ENCODE assay signal across 1 cellular context in the genomic region with DNA sequence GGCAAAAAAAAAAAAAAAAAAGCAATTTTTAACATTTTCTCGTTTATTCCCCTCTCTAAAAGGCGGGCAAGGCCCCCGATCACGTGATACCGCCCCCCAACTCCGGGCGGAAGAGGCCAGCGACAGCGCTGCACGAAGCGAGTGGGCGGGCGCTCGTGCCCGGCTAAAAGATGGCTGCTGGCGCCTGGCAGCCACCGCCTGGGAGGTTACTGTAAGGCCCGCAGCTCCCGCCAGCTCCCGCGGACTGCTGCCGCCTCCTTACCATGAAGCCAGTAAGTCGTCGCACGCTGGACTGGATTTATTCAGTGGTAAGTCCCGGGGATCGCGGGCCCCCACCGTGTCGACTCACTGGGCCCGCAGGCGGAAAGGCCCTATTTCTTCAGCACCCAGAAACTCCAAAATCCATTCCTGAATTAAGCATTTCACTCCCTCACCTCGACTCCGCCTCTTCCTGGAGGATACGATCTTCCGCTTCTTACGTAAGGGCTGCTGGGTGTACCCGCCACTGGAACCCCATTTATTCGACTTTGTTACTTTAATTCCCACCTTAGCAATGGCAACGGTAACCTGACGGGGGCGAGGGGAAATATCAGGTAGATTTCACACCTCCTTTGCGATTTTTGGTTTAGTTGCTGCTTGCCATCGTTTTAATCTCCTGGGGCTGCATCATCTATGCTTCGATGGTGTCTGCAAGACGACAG.
A peak's percentile ranks its signal among the peaks of the same experiment; 100 is the strongest.
TF ChIP-seq lines count a peak whose summit lies in the region.

A gene with protein sequence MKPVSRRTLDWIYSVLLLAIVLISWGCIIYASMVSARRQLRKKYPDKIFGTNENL (plus strand): TSS at position 156 of the 701 bp plus-strand sequence. CDS start 108 bp downstream, at position 264.
A gene (minus strand): TSS at position 415 of the 701 bp plus-strand sequence. CDS start 150 bp downstream, at position 265.

TF ChIP-seq in HepG2, 621 proteins besides CTCF, POLR2A, EP300 and RAD21 (continued from another document and continues in another):
- TF ChIP-seq, protein P1, sequence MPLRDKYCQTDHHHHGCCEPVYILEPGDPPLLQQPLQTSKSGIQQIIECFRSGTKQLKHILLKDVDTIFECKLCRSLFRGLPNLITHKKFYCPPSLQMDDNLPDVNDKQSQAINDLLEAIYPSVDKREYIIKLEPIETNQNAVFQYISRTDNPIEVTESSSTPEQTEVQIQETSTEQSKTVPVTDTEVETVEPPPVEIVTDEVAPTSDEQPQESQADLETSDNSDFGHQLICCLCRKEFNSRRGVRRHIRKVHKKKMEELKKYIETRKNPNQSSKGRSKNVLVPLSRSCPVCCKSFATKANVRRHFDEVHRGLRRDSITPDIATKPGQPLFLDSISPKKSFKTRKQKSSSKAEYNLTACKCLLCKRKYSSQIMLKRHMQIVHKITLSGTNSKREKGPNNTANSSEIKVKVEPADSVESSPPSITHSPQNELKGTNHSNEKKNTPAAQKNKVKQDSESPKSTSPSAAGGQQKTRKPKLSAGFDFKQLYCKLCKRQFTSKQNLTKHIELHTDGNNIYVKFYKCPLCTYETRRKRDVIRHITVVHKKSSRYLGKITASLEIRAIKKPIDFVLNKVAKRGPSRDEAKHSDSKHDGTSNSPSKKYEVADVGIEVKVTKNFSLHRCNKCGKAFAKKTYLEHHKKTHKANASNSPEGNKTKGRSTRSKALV (CRISPR knock-in tag; IDR thresholded peaks at IDR 0.05) = no peak
- TF ChIP-seq RBFOX2 (IDR thresholded peaks at IDR 0.05; ENCODE audit: low read depth, low read length) (peak; percentile 94), HOXA9 (CRISPR knock-in tag; IDR thresholded peaks at IDR 0.05; ENCODE audit: borderline replicate concordance) (no peak), ZNF260 (CRISPR knock-in tag; IDR thresholded peaks at IDR 0.05; ENCODE audit: borderline replicate concordance, low read depth) (no peak), SRSF9 (IDR thresholded peaks at IDR 0.05; ENCODE audit: borderline replicate concordance, insufficient read depth, low read depth, low read length, poor library complexity, severe bottlenecking) (no peak), ZFP36L1 (CRISPR knock-in tag; IDR thresholded peaks at IDR 0.05) (no peak), PHF8 (CRISPR knock-in tag; IDR thresholded peaks at IDR 0.05) (peak; percentile 96), ZNF569 (CRISPR knock-in tag; IDR thresholded peaks at IDR 0.05; ENCODE audit: borderline replicate concordance) (no peak), ZNF850 (CRISPR knock-in tag; conservative IDR thresholded peaks at IDR 0.05) (no peak), ZBTB7A (CRISPR knock-in tag; IDR thresholded peaks at IDR 0.05) (no peak), GATAD2A (CRISPR knock-in tag; IDR thresholded peaks at IDR 0.05) (peak; percentile 35), ZNF766 (CRISPR knock-in tag; IDR thresholded peaks at IDR 0.05; ENCODE audit: borderline replicate concordance) (no peak), ZNF615 (CRISPR knock-in tag; IDR thresholded peaks at IDR 0.05; ENCODE audit: borderline replicate concordance) (no peak), ZBTB20 (CRISPR knock-in tag; IDR thresholded peaks at IDR 0.05; ENCODE audit: borderline replicate concordance, low read depth) (peak; percentile 94), ZNF577 (CRISPR knock-in tag; IDR thresholded peaks at IDR 0.05; ENCODE audit: borderline replicate concordance, low read depth) (no peak), ZNF543 (CRISPR knock-in tag; IDR thresholded peaks at IDR 0.05) (peak; percentile 79; the same call in 1 of the 2 replicates), KDM5A (IDR thresholded peaks at IDR 0.05; ENCODE audit: borderline replicate concordance, low read length) (peak; percentile 65; the same call in 1 of the 2 replicates), FOXP1 (IDR thresholded peaks at IDR 0.05) (no peak), FOXP1 (CRISPR knock-in tag; IDR thresholded peaks at IDR 0.05) (no peak), SNAI1 (CRISPR knock-in tag; IDR thresholded peaks at IDR 0.05; ENCODE audit: borderline replicate concordance) (peak; percentile 58; the same call in 1 of the 2 replicates), MEIS1 (CRISPR knock-in tag; IDR thresholded peaks at IDR 0.05; ENCODE audit: borderline replicate concordance) (peak; percentile 64; the same call in 1 of the 2 replicates), ARHGAP35 (CRISPR knock-in tag; IDR thresholded peaks at IDR 0.05; ENCODE audit: borderline replicate concordance) (peak; percentile 51; the same call in 1 of the 2 replicates), SP2 (CRISPR knock-in tag; IDR thresholded peaks at IDR 0.05) (peak; percentile 52), ZFP36 (IDR thresholded peaks at IDR 0.05; ENCODE audit: borderline replicate concordance, low read depth, low read length, partially characterized antibody) (no peak), ZNF839 (CRISPR knock-in tag; IDR thresholded peaks at IDR 0.05; ENCODE audit: borderline replicate concordance) (no peak), NCOA1 (CRISPR knock-in tag; IDR thresholded peaks at IDR 0.05) (no peak), ZNF598 (CRISPR knock-in tag; IDR thresholded peaks at IDR 0.05; ENCODE audit: borderline replicate concordance) (0 out of 2 replicates have a peak, but pooled peaks have one; percentile 35), NFE2L2 (IDR thresholded peaks at IDR 0.05; ENCODE audit: low read length) (no peak), MAF1 (CRISPR knock-in tag; IDR thresholded peaks at IDR 0.05; ENCODE audit: borderline replicate concordance) (no peak), ZNF841 (CRISPR knock-in tag; IDR thresholded peaks at IDR 0.05; ENCODE audit: borderline replicate concordance) (no peak), MXD4 (CRISPR knock-in tag; IDR thresholded peaks at IDR 0.05) (peak; percentile 65; the same call in 1 of the 2 replicates), MXI1 (IDR thresholded peaks at IDR 0.05; ENCODE audit: borderline replicate concordance, low read depth, low read length) (peak; percentile 81; the same call in 1 of the 3 replicates), ZNF720 (CRISPR knock-in tag; IDR thresholded peaks at IDR 0.05) (no peak), XBP1 (CRISPR knock-in tag; IDR thresholded peaks at IDR 0.05) (no peak), RFX5 (IDR thresholded peaks at IDR 0.05; ENCODE audit: low read depth, low read length) (no peak), ARNT2 (CRISPR knock-in tag; IDR thresholded peaks at IDR 0.05; ENCODE audit: low read depth) (peak; percentile 63; the same call in 1 of the 2 replicates), TOE1 (CRISPR knock-in tag; IDR thresholded peaks at IDR 0.05) (no peak), TBP (CRISPR knock-in tag; IDR thresholded peaks at IDR 0.05) (no peak), NFKBIZ (CRISPR knock-in tag; IDR thresholded peaks at IDR 0.05) (peak; percentile 88), ZNF776 (CRISPR knock-in tag; IDR thresholded peaks at IDR 0.05) (no peak), ZNF180 (CRISPR knock-in tag; IDR thresholded peaks at IDR 0.05; ENCODE audit: borderline replicate concordance, low read depth) (no peak), FOXO1 (CRISPR knock-in tag; IDR thresholded peaks at IDR 0.05) (0 out of 2 replicates have a peak, but pooled peaks have one; percentile 17), ZKSCAN8 (CRISPR knock-in tag; IDR thresholded peaks at IDR 0.05; ENCODE audit: borderline replicate concordance) (peak; percentile 63; the same call in 1 of the 2 replicates), ZNF572 (CRISPR knock-in tag; IDR thresholded peaks at IDR 0.05) (no peak)
- TF ChIP-seq, protein P2, sequence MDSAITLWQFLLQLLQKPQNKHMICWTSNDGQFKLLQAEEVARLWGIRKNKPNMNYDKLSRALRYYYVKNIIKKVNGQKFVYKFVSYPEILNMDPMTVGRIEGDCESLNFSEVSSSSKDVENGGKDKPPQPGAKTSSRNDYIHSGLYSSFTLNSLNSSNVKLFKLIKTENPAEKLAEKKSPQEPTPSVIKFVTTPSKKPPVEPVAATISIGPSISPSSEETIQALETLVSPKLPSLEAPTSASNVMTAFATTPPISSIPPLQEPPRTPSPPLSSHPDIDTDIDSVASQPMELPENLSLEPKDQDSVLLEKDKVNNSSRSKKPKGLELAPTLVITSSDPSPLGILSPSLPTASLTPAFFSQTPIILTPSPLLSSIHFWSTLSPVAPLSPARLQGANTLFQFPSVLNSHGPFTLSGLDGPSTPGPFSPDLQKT (CRISPR knock-in tag; IDR thresholded peaks at IDR 0.05; ENCODE audit: borderline replicate concordance) = no peak
- TF ChIP-seq, protein P3, sequence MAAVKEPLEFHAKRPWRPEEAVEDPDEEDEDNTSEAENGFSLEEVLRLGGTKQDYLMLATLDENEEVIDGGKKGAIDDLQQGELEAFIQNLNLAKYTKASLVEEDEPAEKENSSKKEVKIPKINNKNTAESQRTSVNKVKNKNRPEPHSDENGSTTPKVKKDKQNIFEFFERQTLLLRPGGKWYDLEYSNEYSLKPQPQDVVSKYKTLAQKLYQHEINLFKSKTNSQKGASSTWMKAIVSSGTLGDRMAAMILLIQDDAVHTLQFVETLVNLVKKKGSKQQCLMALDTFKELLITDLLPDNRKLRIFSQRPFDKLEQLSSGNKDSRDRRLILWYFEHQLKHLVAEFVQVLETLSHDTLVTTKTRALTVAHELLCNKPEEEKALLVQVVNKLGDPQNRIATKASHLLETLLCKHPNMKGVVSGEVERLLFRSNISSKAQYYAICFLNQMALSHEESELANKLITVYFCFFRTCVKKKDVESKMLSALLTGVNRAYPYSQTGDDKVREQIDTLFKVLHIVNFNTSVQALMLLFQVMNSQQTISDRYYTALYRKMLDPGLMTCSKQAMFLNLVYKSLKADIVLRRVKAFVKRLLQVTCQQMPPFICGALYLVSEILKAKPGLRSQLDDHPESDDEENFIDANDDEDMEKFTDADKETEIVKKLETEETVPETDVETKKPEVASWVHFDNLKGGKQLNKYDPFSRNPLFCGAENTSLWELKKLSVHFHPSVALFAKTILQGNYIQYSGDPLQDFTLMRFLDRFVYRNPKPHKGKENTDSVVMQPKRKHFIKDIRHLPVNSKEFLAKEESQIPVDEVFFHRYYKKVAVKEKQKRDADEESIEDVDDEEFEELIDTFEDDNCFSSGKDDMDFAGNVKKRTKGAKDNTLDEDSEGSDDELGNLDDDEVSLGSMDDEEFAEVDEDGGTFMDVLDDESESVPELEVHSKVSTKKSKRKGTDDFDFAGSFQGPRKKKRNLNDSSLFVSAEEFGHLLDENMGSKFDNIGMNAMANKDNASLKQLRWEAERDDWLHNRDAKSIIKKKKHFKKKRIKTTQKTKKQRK (IDR thresholded peaks at IDR 0.05; ENCODE audit: low read length) = no peak
- TF ChIP-seq, protein P4, sequence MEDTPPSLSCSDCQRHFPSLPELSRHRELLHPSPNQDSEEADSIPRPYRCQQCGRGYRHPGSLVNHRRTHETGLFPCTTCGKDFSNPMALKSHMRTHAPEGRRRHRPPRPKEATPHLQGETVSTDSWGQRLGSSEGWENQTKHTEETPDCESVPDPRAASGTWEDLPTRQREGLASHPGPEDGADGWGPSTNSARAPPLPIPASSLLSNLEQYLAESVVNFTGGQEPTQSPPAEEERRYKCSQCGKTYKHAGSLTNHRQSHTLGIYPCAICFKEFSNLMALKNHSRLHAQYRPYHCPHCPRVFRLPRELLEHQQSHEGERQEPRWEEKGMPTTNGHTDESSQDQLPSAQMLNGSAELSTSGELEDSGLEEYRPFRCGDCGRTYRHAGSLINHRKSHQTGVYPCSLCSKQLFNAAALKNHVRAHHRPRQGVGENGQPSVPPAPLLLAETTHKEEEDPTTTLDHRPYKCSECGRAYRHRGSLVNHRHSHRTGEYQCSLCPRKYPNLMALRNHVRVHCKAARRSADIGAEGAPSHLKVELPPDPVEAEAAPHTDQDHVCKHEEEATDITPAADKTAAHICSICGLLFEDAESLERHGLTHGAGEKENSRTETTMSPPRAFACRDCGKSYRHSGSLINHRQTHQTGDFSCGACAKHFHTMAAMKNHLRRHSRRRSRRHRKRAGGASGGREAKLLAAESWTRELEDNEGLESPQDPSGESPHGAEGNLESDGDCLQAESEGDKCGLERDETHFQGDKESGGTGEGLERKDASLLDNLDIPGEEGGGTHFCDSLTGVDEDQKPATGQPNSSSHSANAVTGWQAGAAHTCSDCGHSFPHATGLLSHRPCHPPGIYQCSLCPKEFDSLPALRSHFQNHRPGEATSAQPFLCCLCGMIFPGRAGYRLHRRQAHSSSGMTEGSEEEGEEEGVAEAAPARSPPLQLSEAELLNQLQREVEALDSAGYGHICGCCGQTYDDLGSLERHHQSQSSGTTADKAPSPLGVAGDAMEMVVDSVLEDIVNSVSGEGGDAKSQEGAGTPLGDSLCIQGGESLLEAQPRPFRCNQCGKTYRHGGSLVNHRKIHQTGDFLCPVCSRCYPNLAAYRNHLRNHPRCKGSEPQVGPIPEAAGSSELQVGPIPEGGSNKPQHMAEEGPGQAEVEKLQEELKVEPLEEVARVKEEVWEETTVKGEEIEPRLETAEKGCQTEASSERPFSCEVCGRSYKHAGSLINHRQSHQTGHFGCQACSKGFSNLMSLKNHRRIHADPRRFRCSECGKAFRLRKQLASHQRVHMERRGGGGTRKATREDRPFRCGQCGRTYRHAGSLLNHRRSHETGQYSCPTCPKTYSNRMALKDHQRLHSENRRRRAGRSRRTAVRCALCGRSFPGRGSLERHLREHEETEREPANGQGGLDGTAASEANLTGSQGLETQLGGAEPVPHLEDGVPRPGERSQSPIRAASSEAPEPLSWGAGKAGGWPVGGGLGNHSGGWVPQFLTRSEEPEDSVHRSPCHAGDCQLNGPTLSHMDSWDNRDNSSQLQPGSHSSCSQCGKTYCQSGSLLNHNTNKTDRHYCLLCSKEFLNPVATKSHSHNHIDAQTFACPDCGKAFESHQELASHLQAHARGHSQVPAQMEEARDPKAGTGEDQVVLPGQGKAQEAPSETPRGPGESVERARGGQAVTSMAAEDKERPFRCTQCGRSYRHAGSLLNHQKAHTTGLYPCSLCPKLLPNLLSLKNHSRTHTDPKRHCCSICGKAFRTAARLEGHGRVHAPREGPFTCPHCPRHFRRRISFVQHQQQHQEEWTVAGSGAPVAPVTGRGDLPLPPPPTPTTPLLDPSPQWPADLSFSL (CRISPR knock-in tag; IDR thresholded peaks at IDR 0.05) = no peak
- TF ChIP-seq, protein P5, sequence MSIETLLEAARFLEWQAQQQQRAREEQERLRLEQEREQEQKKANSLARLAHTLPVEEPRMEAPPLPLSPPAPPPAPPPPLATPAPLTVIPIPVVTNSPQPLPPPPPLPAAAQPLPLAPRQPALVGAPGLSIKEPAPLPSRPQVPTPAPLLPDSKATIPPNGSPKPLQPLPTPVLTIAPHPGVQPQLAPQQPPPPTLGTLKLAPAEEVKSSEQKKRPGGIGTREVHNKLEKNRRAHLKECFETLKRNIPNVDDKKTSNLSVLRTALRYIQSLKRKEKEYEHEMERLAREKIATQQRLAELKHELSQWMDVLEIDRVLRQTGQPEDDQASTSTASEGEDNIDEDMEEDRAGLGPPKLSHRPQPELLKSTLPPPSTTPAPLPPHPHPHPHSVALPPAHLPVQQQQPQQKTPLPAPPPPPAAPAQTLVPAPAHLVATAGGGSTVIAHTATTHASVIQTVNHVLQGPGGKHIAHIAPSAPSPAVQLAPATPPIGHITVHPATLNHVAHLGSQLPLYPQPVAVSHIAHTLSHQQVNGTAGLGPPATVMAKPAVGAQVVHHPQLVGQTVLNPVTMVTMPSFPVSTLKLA (IDR thresholded peaks at IDR 0.05) = peak; percentile 28; the same call in 1 of the 2 replicates
